Comparison of ENCODE assay signal across 15 cellular contexts in the genomic region with DNA sequence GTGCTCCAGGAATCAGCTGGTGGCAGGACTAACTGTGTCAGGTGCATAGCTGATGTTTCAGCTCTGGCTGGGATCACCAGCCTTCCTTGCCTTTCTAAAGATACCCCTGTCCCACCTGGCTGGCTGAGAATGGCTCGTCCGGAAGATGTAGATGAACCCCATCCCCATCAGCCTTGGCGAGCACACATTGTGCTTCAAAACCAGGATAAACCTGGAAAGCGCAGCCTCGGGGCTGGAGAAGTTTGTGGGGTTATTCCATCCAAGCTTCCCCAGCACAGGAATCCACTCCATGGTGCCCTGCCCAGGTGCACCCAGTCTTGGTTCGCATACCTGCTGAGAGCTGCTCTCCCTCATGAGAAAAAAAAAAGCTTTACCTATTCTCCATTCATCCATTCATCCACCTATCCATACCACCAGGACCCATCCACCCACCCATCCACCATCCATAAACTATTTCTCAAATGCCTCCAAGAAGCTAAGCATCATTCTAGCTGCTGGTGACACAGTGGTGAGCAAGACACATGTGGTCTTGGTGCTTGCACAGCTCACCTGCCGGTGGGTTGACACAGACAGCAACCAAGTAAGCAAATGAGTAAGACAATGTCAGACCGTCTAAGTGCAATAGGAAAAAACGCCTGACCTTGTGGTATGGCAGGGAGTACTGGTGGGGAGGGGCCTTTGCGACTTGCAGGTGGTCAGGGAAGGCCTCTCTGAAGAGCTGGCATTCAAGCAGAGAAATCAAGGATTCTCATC.
DNase-seq lines count a peak whose midpoint lies in the region; ATAC-seq, FAIRE-seq and TF ChIP-seq lines count a peak whose summit lies in the region.
"Had no signal": no experiment of that assay in that cellular context is flagged by ENCODE, and none has a peak within 500 bp of the region (broad histone marks: within the 10 kb centered on the region; RNA-seq: fewer than 3 reads in every experiment).

No MANE protein-coding gene starts in this region.

- H3K27ac Mint-ChIP-seq in activated CD4-positive, alpha-beta T cell treated with anti-CD3 and anti-CD28 coated beads for 36 hours = no peak overlapping the region
- H3K27ac Mint-ChIP-seq in CD14-positive monocyte (peak overlapping the region in 1 of 7 donors; percentile 74), nephron progenitor cell (no peak overlapping the region)
- H3K27ac Mint-ChIP-seq in activated naive CD8-positive, alpha-beta T cell treated with anti-CD3 and anti-CD28 coated beads, Interleukin-2, amount 50 U/mL, for 24 hours = peak overlapping the region; percentile 71
- H3K27ac Mint-ChIP-seq: activated CD4-positive, alpha-beta T cell treated with anti-CD3 and anti-CD28 coated beads, Interleukin-2, amount 10 ng/mL, durations not matched to agents 24 days and 14 days; GM23338 had no signal

- H2AFZ ChIP-seq in trophoblast cell (ENCODE audit: insufficient read depth, low read length, poor library complexity) = no peak overlapping the region
- H2AFZ ChIP-seq: GM23338 had no signal

- H3K79me2 ChIP-seq in trophoblast cell (ENCODE audit: control insufficient read depth, insufficient read depth, low read length, poor library complexity) = no peaks in the 10 kb centered on the region

- H3K9me3 Mint-ChIP-seq in activated CD4-positive, alpha-beta T cell treated with anti-CD3 and anti-CD28 coated beads for 36 hours (ENCODE audit: low read depth) = no peaks in the 10 kb centered on the region
- no peaks in the 10 kb centered on the region for H3K9me3 Mint-ChIP-seq in CD14-positive monocyte
- H3K9me3 Mint-ChIP-seq in activated naive CD8-positive, alpha-beta T cell treated with anti-CD3 and anti-CD28 coated beads, Interleukin-2, amount 50 U/mL, for 24 hours = no peaks in the 10 kb centered on the region
- no peaks in the 10 kb centered on the region for H3K9me3 Mint-ChIP-seq in nephron progenitor cell
- H3K9me3 Mint-ChIP-seq: activated CD4-positive, alpha-beta T cell treated with anti-CD3 and anti-CD28 coated beads, Interleukin-2, amount 10 ng/mL, durations not matched to agents 24 days and 14 days; GM23338 had no signal

- no CpG with 5 or more reads among the region's 10 CpGs for WGBS in trophoblast cell (ENCODE audit: extremely low coverage, insufficient coverage, insufficient read length)

- H2BK12ac ChIP-seq in trophoblast cell (ENCODE audit: low read length) = no peak overlapping the region

- H3K27ac ChIP-seq in trophoblast cell (ENCODE audit: low read depth, low read length) = no peak overlapping the region
- no peak overlapping the region for H3K27ac ChIP-seq in RWPE1
- H3K27ac ChIP-seq: gastrocnemius medialis, skin epidermis had no signal

- H3K4me2 ChIP-seq in trophoblast cell (ENCODE audit: low read length) = no peak overlapping the region
- H3K4me2 ChIP-seq: GM23338 had no signal

- no peak overlapping the region for H4K8ac ChIP-seq in trophoblast cell (ENCODE audit: low read depth, low read length)

- H3K14ac ChIP-seq in trophoblast cell (ENCODE audit: low read length) = no peak overlapping the region

- TF ChIP-seq CTCF in CD14-positive monocyte (IDR thresholded peaks at IDR 0.05) (no peak), nephron progenitor cell (IDR thresholded peaks at IDR 0.05) (no peak), RWPE1 (conservative IDR thresholded peaks at IDR 0.05; ENCODE audit: low read depth) (no peak)

- H3K4me3 Mint-ChIP-seq in activated CD4-positive, alpha-beta T cell treated with anti-CD3 and anti-CD28 coated beads for 36 hours = no peak overlapping the region
- H3K4me3 Mint-ChIP-seq in CD14-positive monocyte (no peak overlapping the region), nephron progenitor cell (no peak overlapping the region)
- H3K4me3 Mint-ChIP-seq in activated naive CD8-positive, alpha-beta T cell treated with anti-CD3 and anti-CD28 coated beads, Interleukin-2, amount 50 U/mL, for 24 hours = no peak overlapping the region
- H3K4me3 Mint-ChIP-seq: activated CD4-positive, alpha-beta T cell treated with anti-CD3 and anti-CD28 coated beads, Interleukin-2, amount 10 ng/mL, durations not matched to agents 24 days and 14 days; GM23338 had no signal

- H3K79me1 ChIP-seq in trophoblast cell (ENCODE audit: low read length) = no peaks in the 10 kb centered on the region

- no peak overlapping the region for H3K18ac ChIP-seq in trophoblast cell (ENCODE audit: low read length)

- intact Hi-C loops in activated CD4-positive, alpha-beta T cell treated with anti-CD3 and anti-CD28 coated beads for 36 hours (cut with DNase I, micrococcal nuclease) = no loop called here
- intact Hi-C loops in CD14-positive monocyte (cut with micrococcal nuclease) = no loop called here

- no peak overlapping the region for H3K4ac ChIP-seq in trophoblast cell (ENCODE audit: low read depth, low read length)

- no peak overlapping the region for H4K12ac ChIP-seq in trophoblast cell (ENCODE audit: low read depth, low read length)

- no peaks in the 10 kb centered on the region for H3K27me3 Mint-ChIP-seq in activated CD4-positive, alpha-beta T cell treated with anti-CD3 and anti-CD28 coated beads for 36 hours
- H3K27me3 Mint-ChIP-seq in CD14-positive monocyte (ENCODE audit: low read depth in 3 of 3) = peaks cover 0 to 5% (median 5%) of the 10 kb centered on the region in 3 donors
- H3K27me3 Mint-ChIP-seq in activated naive CD8-positive, alpha-beta T cell treated with anti-CD3 and anti-CD28 coated beads, Interleukin-2, amount 50 U/mL, for 24 hours = peaks cover 5% of the 10 kb centered on the region
- peaks cover 24% of the 10 kb centered on the region for H3K27me3 Mint-ChIP-seq in nephron progenitor cell (ENCODE audit: low read depth, poor library complexity)

- H3K27me3 ChIP-seq in trophoblast cell (ENCODE audit: insufficient read depth, low read length) = no peaks in the 10 kb centered on the region
- H3K27me3 ChIP-seq: gastrocnemius medialis had no signal

- POLR2A ChIA-PET in activated CD4-positive, alpha-beta T cell treated with anti-CD3 and anti-CD28 coated beads for 36 hours (lab: Charles Lee) = interaction anchor here (0.6 kb wide), 1 partner anchor 229 kb away, joined by 9 read pairs; no protein-coding TSS in a partner anchor
- POLR2A ChIA-PET in RWPE1 (lab: Yijun Ruan, JAX; ENCODE audit: low non-redundant PET) = no interaction called here

- ATAC-seq in activated CD4-positive, alpha-beta T cell treated with anti-CD3 and anti-CD28 coated beads for 36 hours = peak; percentile 79
- ATAC-seq in activated naive CD8-positive, alpha-beta T cell treated with anti-CD3 and anti-CD28 coated beads, Interleukin-2, amount 50 U/mL, for 24 hours = peak; percentile 65
- ATAC-seq: gastrocnemius medialis had no signal

- H3K9ac ChIP-seq in trophoblast cell (ENCODE audit: low read length) = no peak overlapping the region

- H2BK5ac ChIP-seq in trophoblast cell (ENCODE audit: low read depth, low read length, poor library complexity) = no peak overlapping the region

- FAIRE-seq in frontal cortex (lab: Jason Lieb, UNC) = no peak

- DNase-seq in activated CD4-positive, alpha-beta T cell treated with anti-CD3 and anti-CD28 coated beads for 36 hours = peak; percentile 42
- DNase-seq in activated CD4-positive, alpha-beta T cell treated with anti-CD3 and anti-CD28 coated beads, Interleukin-2, amount 50 U/mL, for 48 hours = no peak
- peak; percentile 12 for DNase-seq in CD14-positive monocyte (ENCODE audit: low spot score)
- DNase-seq in activated naive CD8-positive, alpha-beta T cell treated with anti-CD3 and anti-CD28 coated beads, Interleukin-2, amount 50 U/mL, for 24 hours = no peak
- DNase-seq in nephron progenitor cell = peak; percentile 1
- no peak for DNase-seq in trophoblast cell
- no peak for DNase-seq in RWPE1 (ENCODE audit: low spot score)
- DNase-seq in frontal cortex (ENCODE audit: low spot score in 2 of 2) = no peak
- DNase-seq: activated CD4-positive, alpha-beta T cell treated with anti-CD3 and anti-CD28 coated beads, Interleukin-2, amount 10 ng/mL, durations not matched to agents 24 days and 14 days; activated naive CD4-positive, alpha-beta T cell treated with Interleukin-2 at 50 U/mL for 16 hours; cerebellar nuclear complex; SHP77 had no signal

- H3K4me1 ChIP-seq in trophoblast cell (ENCODE audit: control insufficient read depth in 1 of 2, insufficient read depth in 2 of 2, low read length in 2 of 2) = no peaks in the 10 kb centered on the region
- H3K4me1 ChIP-seq: gastrocnemius medialis had no signal

- no peaks in the 10 kb centered on the region for H3K36me3 Mint-ChIP-seq in activated CD4-positive, alpha-beta T cell treated with anti-CD3 and anti-CD28 coated beads for 36 hours (ENCODE audit: low read depth)
- H3K36me3 Mint-ChIP-seq in CD14-positive monocyte (no peaks in the 10 kb centered on the region), nephron progenitor cell (ENCODE audit: low read depth) (no peaks in the 10 kb centered on the region)
- no peaks in the 10 kb centered on the region for H3K36me3 Mint-ChIP-seq in activated naive CD8-positive, alpha-beta T cell treated with anti-CD3 and anti-CD28 coated beads, Interleukin-2, amount 50 U/mL, for 24 hours (ENCODE audit: low read depth)

- H3K4me1 Mint-ChIP-seq in activated CD4-positive, alpha-beta T cell treated with anti-CD3 and anti-CD28 coated beads for 36 hours = no peaks in the 10 kb centered on the region
- no peaks in the 10 kb centered on the region for H3K4me1 Mint-ChIP-seq in CD14-positive monocyte
- peaks cover 15% of the 10 kb centered on the region for H3K4me1 Mint-ChIP-seq in activated naive CD8-positive, alpha-beta T cell treated with anti-CD3 and anti-CD28 coated beads, Interleukin-2, amount 50 U/mL, for 24 hours
- H3K4me1 Mint-ChIP-seq in nephron progenitor cell = peaks cover 13% of the 10 kb centered on the region
- H3K4me1 Mint-ChIP-seq: activated CD4-positive, alpha-beta T cell treated with anti-CD3 and anti-CD28 coated beads, Interleukin-2, amount 10 ng/mL, durations not matched to agents 24 days and 14 days had no signal

- CTCF ChIA-PET in activated CD4-positive, alpha-beta T cell treated with anti-CD3 and anti-CD28 coated beads for 36 hours (lab: Charles Lee) = interaction anchor here (0.6 to 0.7 kb wide), 3 partner anchors 9 to 467 kb away, joined by 3 read pairs; no protein-coding TSS in a partner anchor
- CTCF ChIA-PET in RWPE1 (lab: Yijun Ruan, JAX) = no interaction called here

- no peak overlapping the region for H3K4me3 ChIP-seq in trophoblast cell (ENCODE audit: low read depth, low read length)
- H3K4me3 ChIP-seq: gastrocnemius medialis, GM23338, skin epidermis had no signal

- no peak overlapping the region for H3K23ac ChIP-seq in trophoblast cell (ENCODE audit: low read length)

- peaks cover 14% of the 10 kb centered on the region for H3K9me3 ChIP-seq in trophoblast cell (ENCODE audit: insufficient read depth, low read depth, low read length)
- H3K9me3 ChIP-seq: gastrocnemius medialis had no signal

- no peak overlapping the region for H2BK120ac ChIP-seq in trophoblast cell (ENCODE audit: insufficient read depth, low read length, poor library complexity)

- no peaks in the 10 kb centered on the region for H3K36me3 ChIP-seq in trophoblast cell (ENCODE audit: control insufficient read depth in 1 of 2, insufficient read depth in 2 of 2, low read length in 2 of 2)
- H3K36me3 ChIP-seq: gastrocnemius medialis had no signal

- no peak overlapping the region for H4K91ac ChIP-seq in trophoblast cell (ENCODE audit: low read depth, low read length)

- no peak overlapping the region for H2AK5ac ChIP-seq in trophoblast cell (ENCODE audit: low read length)

Comparison
In these comparisons a context has a peak if more than half of its experiments do, and no peak if none do; other contexts are left out.
1. DNase-seq: peak in activated CD4-positive, alpha-beta T cell treated with anti-CD3 and anti-CD28 coated beads for 36 hours (single experiment), CD14-positive monocyte (single experiment) and nephron progenitor cell (single experiment); none in activated CD4-positive, alpha-beta T cell treated with anti-CD3 and anti-CD28 coated beads, Interleukin-2, amount 50 U/mL, for 48 hours (0 of 2), activated naive CD8-positive, alpha-beta T cell treated with anti-CD3 and anti-CD28 coated beads, Interleukin-2, amount 50 U/mL, for 24 hours (single experiment), trophoblast cell (0 of 2), RWPE1 (single experiment) and frontal cortex (0 of 2).